ENCODE assay signal across 2 cellular contexts in the genomic region with DNA sequence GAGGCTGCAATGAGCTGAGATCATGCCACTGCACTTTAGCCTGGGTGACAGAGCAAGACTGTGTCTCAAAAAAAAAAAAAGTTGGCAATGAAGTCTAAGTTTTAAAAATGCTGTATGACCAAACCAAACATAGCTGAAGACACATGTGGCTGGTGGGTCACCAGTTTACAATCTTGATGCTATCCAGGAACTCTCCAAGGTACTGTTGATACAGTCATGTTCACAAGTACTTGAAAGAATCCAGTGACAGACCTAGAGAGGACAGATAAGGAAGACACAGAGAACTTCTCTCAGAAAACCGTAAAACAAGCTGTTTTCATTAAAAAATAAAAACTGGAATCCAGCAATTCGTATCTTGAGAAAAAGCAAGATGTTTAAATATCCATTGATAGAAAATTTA.
TF ChIP-seq lines count a peak whose summit lies in the region.

No MANE protein-coding gene starts in this region.

TF ChIP-seq in Ishikawa, 13 proteins besides CTCF, POLR2A, EP300 and RAD21 (continued from another document):
- TF ChIP-seq, protein P1, sequence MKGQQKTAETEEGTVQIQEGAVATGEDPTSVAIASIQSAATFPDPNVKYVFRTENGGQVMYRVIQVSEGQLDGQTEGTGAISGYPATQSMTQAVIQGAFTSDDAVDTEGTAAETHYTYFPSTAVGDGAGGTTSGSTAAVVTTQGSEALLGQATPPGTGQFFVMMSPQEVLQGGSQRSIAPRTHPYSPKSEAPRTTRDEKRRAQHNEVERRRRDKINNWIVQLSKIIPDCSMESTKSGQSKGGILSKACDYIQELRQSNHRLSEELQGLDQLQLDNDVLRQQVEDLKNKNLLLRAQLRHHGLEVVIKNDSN (IDR thresholded peaks at IDR 0.05): no peak

TF ChIP-seq in GM12878, 131 proteins besides CTCF, POLR2A, EP300 and RAD21 (continued from another document):
- TF ChIP-seq, protein P2, sequence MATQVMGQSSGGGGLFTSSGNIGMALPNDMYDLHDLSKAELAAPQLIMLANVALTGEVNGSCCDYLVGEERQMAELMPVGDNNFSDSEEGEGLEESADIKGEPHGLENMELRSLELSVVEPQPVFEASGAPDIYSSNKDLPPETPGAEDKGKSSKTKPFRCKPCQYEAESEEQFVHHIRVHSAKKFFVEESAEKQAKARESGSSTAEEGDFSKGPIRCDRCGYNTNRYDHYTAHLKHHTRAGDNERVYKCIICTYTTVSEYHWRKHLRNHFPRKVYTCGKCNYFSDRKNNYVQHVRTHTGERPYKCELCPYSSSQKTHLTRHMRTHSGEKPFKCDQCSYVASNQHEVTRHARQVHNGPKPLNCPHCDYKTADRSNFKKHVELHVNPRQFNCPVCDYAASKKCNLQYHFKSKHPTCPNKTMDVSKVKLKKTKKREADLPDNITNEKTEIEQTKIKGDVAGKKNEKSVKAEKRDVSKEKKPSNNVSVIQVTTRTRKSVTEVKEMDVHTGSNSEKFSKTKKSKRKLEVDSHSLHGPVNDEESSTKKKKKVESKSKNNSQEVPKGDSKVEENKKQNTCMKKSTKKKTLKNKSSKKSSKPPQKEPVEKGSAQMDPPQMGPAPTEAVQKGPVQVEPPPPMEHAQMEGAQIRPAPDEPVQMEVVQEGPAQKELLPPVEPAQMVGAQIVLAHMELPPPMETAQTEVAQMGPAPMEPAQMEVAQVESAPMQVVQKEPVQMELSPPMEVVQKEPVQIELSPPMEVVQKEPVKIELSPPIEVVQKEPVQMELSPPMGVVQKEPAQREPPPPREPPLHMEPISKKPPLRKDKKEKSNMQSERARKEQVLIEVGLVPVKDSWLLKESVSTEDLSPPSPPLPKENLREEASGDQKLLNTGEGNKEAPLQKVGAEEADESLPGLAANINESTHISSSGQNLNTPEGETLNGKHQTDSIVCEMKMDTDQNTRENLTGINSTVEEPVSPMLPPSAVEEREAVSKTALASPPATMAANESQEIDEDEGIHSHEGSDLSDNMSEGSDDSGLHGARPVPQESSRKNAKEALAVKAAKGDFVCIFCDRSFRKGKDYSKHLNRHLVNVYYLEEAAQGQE (IDR thresholded peaks at IDR 0.05; ENCODE audit: low read depth, low read length): peak; percentile 67; the same call in 1 of the 2 replicates
- TF ChIP-seq SPI1 (IDR thresholded peaks at IDR 0.05; ENCODE audit: borderline replicate concordance, insufficient read depth, low read depth, low read length) (no peak), BCL11A (IDR thresholded peaks at IDR 0.05; ENCODE audit: low read depth, low read length) (no peak)
- TF ChIP-seq, protein P3, sequence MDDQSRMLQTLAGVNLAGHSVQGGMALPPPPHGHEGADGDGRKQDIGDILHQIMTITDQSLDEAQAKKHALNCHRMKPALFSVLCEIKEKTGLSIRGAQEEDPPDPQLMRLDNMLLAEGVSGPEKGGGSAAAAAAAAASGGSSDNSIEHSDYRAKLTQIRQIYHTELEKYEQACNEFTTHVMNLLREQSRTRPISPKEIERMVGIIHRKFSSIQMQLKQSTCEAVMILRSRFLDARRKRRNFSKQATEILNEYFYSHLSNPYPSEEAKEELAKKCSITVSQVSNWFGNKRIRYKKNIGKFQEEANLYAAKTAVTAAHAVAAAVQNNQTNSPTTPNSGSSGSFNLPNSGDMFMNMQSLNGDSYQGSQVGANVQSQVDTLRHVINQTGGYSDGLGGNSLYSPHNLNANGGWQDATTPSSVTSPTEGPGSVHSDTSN (IDR thresholded peaks at IDR 0.05; ENCODE audit: insufficient replicate concordance, low read depth, low read length): no peak
TF ChIP-seq in GM12878: peak in this region for 1.
